ENCODE assay signal across 20 cellular contexts in genomic region chr4:118289794-118290193, GRCh38.
DNase-seq lines count a peak whose midpoint lies in the region; ATAC-seq and TF ChIP-seq lines count a peak whose summit lies in the region.
"Had no signal": no experiment of that assay in that cellular context is flagged by ENCODE, and none has a peak within 500 bp of the region (broad histone marks: within the 10 kb centered on the region; RNA-seq: fewer than 3 reads in every experiment).

No MANE protein-coding gene starts in this region.

- DNase-seq in AG08396 (ENCODE audit: low spot score) (peak; percentile 30), HS-5 (ENCODE audit: low read depth) (peak; percentile 85), epithelial cell of prostate (ENCODE audit: low read depth, low spot score) (no peak), non-pigmented ciliary epithelial cell (ENCODE audit: low read depth) (peak; percentile 68), GM13976 (ENCODE audit: low spot score) (no peak), cortex of kidney (lab: John Stamatoyannopoulos, UW) (no peak)
- DNase-seq: activated CD4-positive, alpha-beta T cell treated with anti-CD3 and anti-CD28 coated beads, Interleukin-2, amount 10 ng/mL, durations not matched to agents 7 days and 5 days; activated CD8-positive, alpha-beta memory T cell treated with anti-CD3 and anti-CD28 coated beads, Interleukin-2, amount 50 U/mL, for 4 hours; activated effector memory CD4-positive, alpha-beta T cell treated with anti-CD3 and anti-CD28 coated beads, Interleukin-2, amount 50 U/mL, for 16 hours; DMS79 treated with DMSO at 0.1 percent for 48 hours; effector memory CD8-positive, alpha-beta T cell; midbrain; NCI-H1092 treated with DMSO at 0.1 percent for 48 hours; NCI-H2081 treated with DMSO at 0.1 percent for 48 hours; NCI-H510A treated with DMSO at 0.1 percent for 48 hours; spleen; substantia nigra had no signal

- no peak for ATAC-seq in HG03442 (IDR thresholded peaks at IDR 0.05; ENCODE audit: unreplicated experiment)
- ATAC-seq in HG03460 (IDR thresholded peaks at IDR 0.05; ENCODE audit: unreplicated experiment): no peak
- ATAC-seq: effector memory CD8-positive, alpha-beta T cell had no signal

- H3K27ac ChIP-seq in epithelial cell of prostate: peak overlapping the region; percentile 22
- H3K27ac ChIP-seq: prostate gland, spleen had no signal

- no peak for TF ChIP-seq CTCF in GM13976 (IDR thresholded peaks at IDR 0.05; ENCODE audit: borderline replicate concordance, control extremely low read depth, extremely low read depth, insufficient read depth, missing control alignments)

- in situ Hi-C loops in GM13976 (cut with MboI; ENCODE audit: low sequenced_read_pairs, unreplicated experiment): loop anchor here (25.0 kb wide), 1 partner anchor 398 kb away; the partner anchor contains the start of gene METTL14

Comparison
In these comparisons a context has a peak if more than half of its experiments do, and no peak if none do; other contexts are left out.
1. DNase-seq: peak in AG08396 (single experiment), HS-5 (single experiment) and non-pigmented ciliary epithelial cell (single experiment); none in epithelial cell of prostate (single experiment), GM13976 (single experiment) and cortex of kidney (single experiment).